In the genomic region with DNA sequence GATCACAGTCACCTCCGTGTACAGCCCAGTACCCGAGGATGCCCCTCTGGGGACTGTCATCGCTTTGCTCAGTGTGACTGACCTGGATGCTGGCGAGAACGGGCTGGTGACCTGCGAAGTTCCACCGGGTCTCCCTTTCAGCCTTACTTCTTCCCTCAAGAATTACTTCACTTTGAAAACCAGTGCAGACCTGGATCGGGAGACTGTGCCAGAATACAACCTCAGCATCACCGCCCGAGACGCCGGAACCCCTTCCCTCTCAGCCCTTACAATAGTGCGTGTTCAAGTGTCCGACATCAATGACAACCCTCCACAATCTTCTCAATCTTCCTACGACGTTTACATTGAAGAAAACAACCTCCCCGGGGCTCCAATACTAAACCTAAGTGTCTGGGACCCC, we compare ENCODE assay signal across 8 cellular contexts. TPM values are rescaled to one million over a fixed set of nuclear protein-coding genes. Genes with fewer than 3 reads are reported as not detected.
DNase-seq lines count a peak whose midpoint lies in the region; ATAC-seq and TF ChIP-seq lines count a peak whose summit lies in the region.

No MANE protein-coding gene starts in this region.

- H4K20me1 ChIP-seq in smooth muscle cell (ENCODE audit: low read depth), result peaks cover 60% of the 10 kb centered on the region

- peaks cover 23% of the 10 kb centered on the region for H3F3A ChIP-seq in smooth muscle cell (ENCODE audit: low read depth)

- H3K9ac ChIP-seq in smooth muscle cell (ENCODE audit: low read depth), result no peak overlapping the region

- no peak overlapping the region for H3K27ac ChIP-seq in smooth muscle cell (ENCODE audit: low read depth)

- H3K36me3 ChIP-seq in smooth muscle cell (ENCODE audit: low read depth), result no peaks in the 10 kb centered on the region

- no peak for TF ChIP-seq CTCF in HFFc6 (IDR thresholded peaks at IDR 0.05)
- no peak for TF ChIP-seq CTCF in smooth muscle cell (IDR thresholded peaks at IDR 0.05; ENCODE audit: borderline replicate concordance, insufficient read depth, poor library complexity, severe bottlenecking)

- ATAC-seq in activated T-helper 17 cell treated with anti-CD3 and anti-CD28 coated beads, Interleukin-2, amount 50 U/mL, for 72 hours (replicated peaks), result no peak
- ATAC-seq in HG03354 (IDR thresholded peaks at IDR 0.05; ENCODE audit: poor library complexity, severe bottlenecking, unreplicated experiment) (no peak), GM21619 (IDR thresholded peaks at IDR 0.05; ENCODE audit: unreplicated experiment) (no peak)

- no peaks in the 10 kb centered on the region for H3K9me3 ChIP-seq in iPS-18c (ENCODE audit: control insufficient read depth, insufficient read depth, low read length)
- no peaks in the 10 kb centered on the region for H3K9me3 ChIP-seq in smooth muscle cell (replicated peaks; ENCODE audit: low read depth)

- peaks cover 57% of the 10 kb centered on the region for H3K4me1 Mint-ChIP-seq in HFFc6 (ENCODE audit: low read depth)
- peaks cover 8% of the 10 kb centered on the region for H3K4me1 Mint-ChIP-seq in activated T-helper 17 cell treated with anti-CD3 and anti-CD28 coated beads, Interleukin-2, amount 50 U/mL, for 72 hours

- H3K79me2 ChIP-seq in smooth muscle cell (ENCODE audit: low read depth), result peaks cover 56% of the 10 kb centered on the region

- peak overlapping the region; percentile 91 for H3K27ac Mint-ChIP-seq in HFFc6
- no peak overlapping the region for H3K27ac Mint-ChIP-seq in activated T-helper 17 cell treated with anti-CD3 and anti-CD28 coated beads, Interleukin-2, amount 50 U/mL, for 72 hours

- H3K9me3 Mint-ChIP-seq in HFFc6, result no peaks in the 10 kb centered on the region
- no peaks in the 10 kb centered on the region for H3K9me3 Mint-ChIP-seq in activated T-helper 17 cell treated with anti-CD3 and anti-CD28 coated beads, Interleukin-2, amount 50 U/mL, for 72 hours

- H2AFZ ChIP-seq in smooth muscle cell (ENCODE audit: low read depth), result no peak overlapping the region

- H3K36me3 Mint-ChIP-seq in HFFc6 (ENCODE audit: low read depth), result peaks cover 25% of the 10 kb centered on the region; the same call in 1 of the 2 replicates
- H3K36me3 Mint-ChIP-seq in activated T-helper 17 cell treated with anti-CD3 and anti-CD28 coated beads, Interleukin-2, amount 50 U/mL, for 72 hours (ENCODE audit: low read depth), result no peaks in the 10 kb centered on the region

- peaks cover 4% of the 10 kb centered on the region for H3K27me3 Mint-ChIP-seq in HFFc6 (ENCODE audit: insufficient read depth)
- H3K27me3 Mint-ChIP-seq in activated T-helper 17 cell treated with anti-CD3 and anti-CD28 coated beads, Interleukin-2, amount 50 U/mL, for 72 hours, result peaks cover 51% of the 10 kb centered on the region

- 88% methylated on average over 17 of the region's 17 CpGs for whole genome bisulfite sequencing in smooth muscle cell (ENCODE audit: low lambda C conversion rate)

- H3K4me2 ChIP-seq in smooth muscle cell, result peak overlapping the region; percentile 85

- H3K4me3 Mint-ChIP-seq in HFFc6, result peak overlapping the region; percentile 96
- peak overlapping the region; percentile 87 for H3K4me3 Mint-ChIP-seq in activated T-helper 17 cell treated with anti-CD3 and anti-CD28 coated beads, Interleukin-2, amount 50 U/mL, for 72 hours

- 0 out of 2 replicates have a peak overlapping the region, but pooled peaks have one; percentile 65 for H3K4me3 ChIP-seq in iPS-18c (ENCODE audit: insufficient read depth, low read depth, low read length)
- H3K4me3 ChIP-seq in smooth muscle cell, result peak overlapping the region; percentile 58

- no peaks in the 10 kb centered on the region for H3K27me3 ChIP-seq in smooth muscle cell (ENCODE audit: low read depth)

- peaks cover 31% of the 10 kb centered on the region for H3K4me1 ChIP-seq in smooth muscle cell (ENCODE audit: low read depth)

- DNase-seq in HFFc6 (no peak), smooth muscle cell (lab: John Stamatoyannopoulos, UW; ENCODE audit: unreplicated experiment) (no peak), SKM-1 treated with dmso at 0.1 percent for 144 hours (lab: John Stamatoyannopoulos, UW; ENCODE audit: unreplicated experiment) (no peak), NCI-H187 (lab: John Stamatoyannopoulos, UW) (no peak)

RNA-seq across cellular contexts. Expression of gene PCDHGC3, which starts 1.4 kb away (rescaled TPM):
- 100 to 1,000 TPM; 126 to 150 (median 132) TPM for total RNA-seq in HFFc6 (2021; fragmentation: NEBNext Ultra II Directional; extraction: Animal tissue kit (Norgen Biotek cat#: 25700))
- under 1 TPM in 1 of 2 donors, not detected in 1; 0.56 TPM for total RNA-seq in activated T-helper 17 cell treated with anti-CD3 and anti-CD28 coated beads, Interleukin-2, amount 50 U/mL, for 72 hours
- 38.2 and 50.3 TPM in 2 replicates for total RNA-seq in smooth muscle cell
- polyA plus RNA-seq in smooth muscle cell, result 98.4 and 111 TPM in 2 replicates

RNA-seq across cellular contexts. Expression of gene PCDHGC4, which starts 7.7 kb away (rescaled TPM):
- 1 to 10 TPM in 1 of 6 experiments, under 1 TPM in 5; 0.34 to 1.4 (median 0.62) TPM for total RNA-seq in HFFc6 (2021; fragmentation: NEBNext Ultra II Directional; extraction: Animal tissue kit (Norgen Biotek cat#: 25700))
- not detected for total RNA-seq in activated T-helper 17 cell treated with anti-CD3 and anti-CD28 coated beads, Interleukin-2, amount 50 U/mL, for 72 hours
- total RNA-seq in smooth muscle cell, result 1.2 and 3.8 TPM in 2 replicates
- polyA plus RNA-seq in smooth muscle cell, result 0.12 and 0.16 TPM in 2 replicates

RNA-seq across cellular contexts. Expression of gene PCDHGC5, which starts 11.7 kb away (rescaled TPM):
- total RNA-seq in HFFc6 (2021; fragmentation: NEBNext Ultra II Directional; extraction: Animal tissue kit (Norgen Biotek cat#: 25700)), result 1 to 10 TPM; 2.3 to 5.7 (median 2.7) TPM
- total RNA-seq in activated T-helper 17 cell treated with anti-CD3 and anti-CD28 coated beads, Interleukin-2, amount 50 U/mL, for 72 hours, result not detected
- 1.8 and 3.4 TPM in 2 replicates for total RNA-seq in smooth muscle cell
- polyA plus RNA-seq in smooth muscle cell, result 1.5 and 3.3 TPM in 2 replicates

RNA-seq across cellular contexts. Expression of gene PCDHGA12, which starts 46.9 kb away (rescaled TPM):
- 10 to 100 TPM in 4 of 6 experiments, 1 to 10 TPM in 2; 8.8 to 21.0 (median 18.9) TPM for total RNA-seq in HFFc6 (2021; fragmentation: NEBNext Ultra II Directional; extraction: Animal tissue kit (Norgen Biotek cat#: 25700))
- not detected for total RNA-seq in activated T-helper 17 cell treated with anti-CD3 and anti-CD28 coated beads, Interleukin-2, amount 50 U/mL, for 72 hours
- 1.7 and 4.5 TPM in 2 replicates for total RNA-seq in smooth muscle cell
- polyA plus RNA-seq in smooth muscle cell, result 0.42 and 0.86 TPM in 2 replicates

RNA-seq across cellular contexts. Expression of gene PCDHGA11, which starts 56.3 kb away (rescaled TPM):
- total RNA-seq in HFFc6 (2021; fragmentation: NEBNext Ultra II Directional; extraction: Animal tissue kit (Norgen Biotek cat#: 25700)), result 10 to 100 TPM in 3 of 6 experiments, 1 to 10 TPM in 3; 2.3 to 11.4 (median 9.8) TPM
- under 1 TPM in 1 of 2 donors, not detected in 1; 0.09 TPM for total RNA-seq in activated T-helper 17 cell treated with anti-CD3 and anti-CD28 coated beads, Interleukin-2, amount 50 U/mL, for 72 hours
- 8.7 and 13.2 TPM in 2 replicates for total RNA-seq in smooth muscle cell
- 7.9 and 8.0 TPM in 2 replicates for polyA plus RNA-seq in smooth muscle cell

Comparison
In these comparisons a context has a peak if more than half of its experiments do, and no peak if none do; other contexts are left out.
1. RNA of gene PCDHGC3, which starts 1.4 kb away (total RNA-seq): 126 to 150 TPM in HFFc6 and 38.2 to 50.3 TPM in smooth muscle cell; 0.56 TPM in activated T-helper 17 cell treated with anti-CD3 and anti-CD28 coated beads, Interleukin-2, amount 50 U/mL, for 72 hours; every median in the first group is over 10 times any median in the second.